ENCODE assay signal across 8 cellular contexts in genomic region chr13:62320129-62320724, GRCh38.
DNase-seq lines count a peak whose midpoint lies in the region; ATAC-seq and TF ChIP-seq lines count a peak whose summit lies in the region.

No MANE protein-coding gene starts in this region.

- intact Hi-C loops in lower lobe of right lung (cut with DNase I), result no loop called here
- intact Hi-C loops in activated CD4-positive, alpha-beta T cell treated with anti-CD3 and anti-CD28 coated beads, Interleukin-2, amount 10 ng/mL, durations not matched to agents 24 days and 14 days (cut with micrococcal nuclease), result no loop called here

- H3K4me3 Mint-ChIP-seq in stimulated activated memory B cell treated with anti-CD40 and anti-IgM and Interleukin-4, amounts not matched to agents 10 μg/mL and 1 μg/mL and 100 μg/mL, for 72 hours, result no peak overlapping the region
- no peak overlapping the region for H3K4me3 Mint-ChIP-seq in activated CD4-positive, alpha-beta T cell treated with anti-CD3 and anti-CD28 coated beads, Interleukin-2, amount 10 ng/mL, durations not matched to agents 24 days and 14 days

- TF ChIP-seq CTCF in HEK293 (tag by site-specific recombination; IDR thresholded peaks at IDR 0.05) (no peak), lower lobe of right lung (IDR thresholded peaks at IDR 0.05) (peak; percentile 24)

- H3K36me3 ChIP-seq in HEK293 (ENCODE audit: control insufficient read depth in 2 of 2, insufficient read depth in 1 of 2, low read length in 2 of 2) (no peaks in the 10 kb centered on the region), lower lobe of right lung (no peaks in the 10 kb centered on the region)

- CTCF ChIA-PET in HEK293 (lab: Yijun Ruan, JAX), result interaction anchor here (0.6 to 2.0 kb wide), 7 partner anchors 8 to 476 kb away, joined by 3 to 8 read pairs (median 5); no protein-coding TSS in a partner anchor

- no peaks in the 10 kb centered on the region for H3K27me3 Mint-ChIP-seq in stimulated activated memory B cell treated with anti-CD40 and anti-IgM and Interleukin-4, amounts not matched to agents 10 μg/mL and 1 μg/mL and 100 μg/mL, for 72 hours
- H3K27me3 Mint-ChIP-seq in activated CD4-positive, alpha-beta T cell treated with anti-CD3 and anti-CD28 coated beads, Interleukin-2, amount 10 ng/mL, durations not matched to agents 24 days and 14 days, result no peaks in the 10 kb centered on the region

- H3K27ac ChIP-seq in HEK293 (ENCODE audit: extremely low read depth, low read depth, low read length), result no peak overlapping the region
- no peak overlapping the region for H3K27ac ChIP-seq in lower lobe of right lung

- H3K4me3 ChIP-seq in HEK293 (ENCODE audit: low read depth, low read length) (no peak overlapping the region), lower lobe of right lung (no peak overlapping the region)

- H3K9me3 Mint-ChIP-seq in stimulated activated memory B cell treated with anti-CD40 and anti-IgM and Interleukin-4, amounts not matched to agents 10 μg/mL and 1 μg/mL and 100 μg/mL, for 72 hours, result no peaks in the 10 kb centered on the region
- no peaks in the 10 kb centered on the region for H3K9me3 Mint-ChIP-seq in activated CD4-positive, alpha-beta T cell treated with anti-CD3 and anti-CD28 coated beads, Interleukin-2, amount 10 ng/mL, durations not matched to agents 24 days and 14 days

- H3K9me3 ChIP-seq in HEK293 (ENCODE audit: control insufficient read depth, insufficient read depth, low read depth, low read length) (no peaks in the 10 kb centered on the region), lower lobe of right lung (no peaks in the 10 kb centered on the region)

- H3K27ac Mint-ChIP-seq in stimulated activated memory B cell treated with anti-CD40 and anti-IgM and Interleukin-4, amounts not matched to agents 10 μg/mL and 1 μg/mL and 100 μg/mL, for 72 hours, result no peak overlapping the region
- no peak overlapping the region for H3K27ac Mint-ChIP-seq in activated CD4-positive, alpha-beta T cell treated with anti-CD3 and anti-CD28 coated beads, Interleukin-2, amount 10 ng/mL, durations not matched to agents 24 days and 14 days

- POLR2A ChIA-PET in HEK293 (lab: Yijun Ruan, JAX), result no interaction called here

- H3K27me3 ChIP-seq in lower lobe of right lung (ENCODE audit: low read depth), result no peaks in the 10 kb centered on the region

- ATAC-seq in lower lobe of right lung, result no peak
- no peak for ATAC-seq in stimulated activated memory B cell treated with anti-CD40 and anti-IgM and Interleukin-4, amounts not matched to agents 10 μg/mL and 1 μg/mL and 100 μg/mL, for 72 hours
- no peak for ATAC-seq in GM18907 (IDR thresholded peaks at IDR 0.05; ENCODE audit: unreplicated experiment)

- DNase-seq in DMS53 treated with DMSO at 0.1 percent for 48 hours (lab: John Stamatoyannopoulos, UW; ENCODE audit: unreplicated experiment) (peak; percentile 19), NCI-H146 treated with DMSO at 0.1 percent for 48 hours (lab: John Stamatoyannopoulos, UW; ENCODE audit: unreplicated experiment) (peak; percentile 75), amniotic epithelial cell (ENCODE audit: low read depth) (peak; percentile 65), lower lobe of right lung (no peak)
- DNase-seq in activated CD4-positive, alpha-beta T cell treated with anti-CD3 and anti-CD28 coated beads, Interleukin-2, amount 10 ng/mL, durations not matched to agents 24 days and 14 days, result no peak

- H3K4me1 Mint-ChIP-seq in stimulated activated memory B cell treated with anti-CD40 and anti-IgM and Interleukin-4, amounts not matched to agents 10 μg/mL and 1 μg/mL and 100 μg/mL, for 72 hours, result no peaks in the 10 kb centered on the region
- no peaks in the 10 kb centered on the region for H3K4me1 Mint-ChIP-seq in activated CD4-positive, alpha-beta T cell treated with anti-CD3 and anti-CD28 coated beads, Interleukin-2, amount 10 ng/mL, durations not matched to agents 24 days and 14 days

- H3K4me1 ChIP-seq in HEK293 (ENCODE audit: control insufficient read depth, insufficient read depth, low read length), result no peaks in the 10 kb centered on the region
- no peaks in the 10 kb centered on the region for H3K4me1 ChIP-seq in lower lobe of right lung

- no peaks in the 10 kb centered on the region for H3K36me3 Mint-ChIP-seq in stimulated activated memory B cell treated with anti-CD40 and anti-IgM and Interleukin-4, amounts not matched to agents 10 μg/mL and 1 μg/mL and 100 μg/mL, for 72 hours
- H3K36me3 Mint-ChIP-seq in activated CD4-positive, alpha-beta T cell treated with anti-CD3 and anti-CD28 coated beads, Interleukin-2, amount 10 ng/mL, durations not matched to agents 24 days and 14 days (ENCODE audit: low read depth), result no peaks in the 10 kb centered on the region

TF ChIP-seq in HEK293, 187 proteins besides CTCF, POLR2A, EP300 and RAD21:
- no peak for TF ChIP-seq ZNF248 (tag by site-specific recombination; IDR thresholded peaks at IDR 0.05)
- no peak for TF ChIP-seq YY1 (tag by site-specific recombination; IDR thresholded peaks at IDR 0.05)
- TF ChIP-seq ZNF239 (tag by site-specific recombination; IDR thresholded peaks at IDR 0.05), result no peak
- TF ChIP-seq ZNF654 (tag by site-specific recombination; IDR thresholded peaks at IDR 0.05; ENCODE audit: low read depth), result peak; percentile 79
- no peak for TF ChIP-seq ZNF132 (tag by site-specific recombination; IDR thresholded peaks at IDR 0.05; ENCODE audit: borderline replicate concordance)
- no peak for TF ChIP-seq FEZF1 (tag by site-specific recombination; IDR thresholded peaks at IDR 0.05)
- TF ChIP-seq ZNF707 (tag by site-specific recombination; IDR thresholded peaks at IDR 0.05), result no peak

Comparison
In these comparisons a context has a peak if more than half of its experiments do, and no peak if none do; other contexts are left out.
1. DNase-seq: peak in DMS53 treated with DMSO at 0.1 percent for 48 hours (single experiment), NCI-H146 treated with DMSO at 0.1 percent for 48 hours (single experiment) and amniotic epithelial cell (single experiment); none in lower lobe of right lung (single experiment) and activated CD4-positive, alpha-beta T cell treated with anti-CD3 and anti-CD28 coated beads, Interleukin-2, amount 10 ng/mL, durations not matched to agents 24 days and 14 days (single experiment).